Comparison of ENCODE assay signal across 26 cellular contexts in genomic region chr14:93462479-93462878, GRCh38.
"Had no signal": no experiment of that assay in that cellular context is flagged by ENCODE, and none has a peak within 500 bp of the region (broad histone marks: within the 10 kb centered on the region; RNA-seq: fewer than 3 reads in every experiment).

No MANE protein-coding gene starts in this region.

- H3K36me3 ChIP-seq: ascending aorta had no signal

- H3K4me3 Mint-ChIP-seq: activated CD4-positive, alpha-beta T cell treated with anti-CD3 and anti-CD28 coated beads for 36 hours; activated CD8-positive, alpha-beta T cell treated with anti-CD3 and anti-CD28 coated beads, Interleukin-2, amount 10 ng/mL, durations not matched to agents 7 days and 5 days; activated naive CD4-positive, alpha-beta T cell treated with anti-CD3 and anti-CD28 coated beads, Interleukin-2, amount 50 U/mL, for 24 hours; central memory CD8-positive, alpha-beta T cell; T-cell had no signal

- H3K27ac Mint-ChIP-seq: activated CD4-positive, alpha-beta T cell treated with anti-CD3 and anti-CD28 coated beads for 36 hours; activated CD8-positive, alpha-beta T cell treated with anti-CD3 and anti-CD28 coated beads, Interleukin-2, amount 10 ng/mL, durations not matched to agents 7 days and 5 days; activated naive CD4-positive, alpha-beta T cell treated with anti-CD3 and anti-CD28 coated beads, Interleukin-2, amount 50 U/mL, for 24 hours; T-cell had no signal

- H3K36me3 Mint-ChIP-seq: activated naive CD4-positive, alpha-beta T cell treated with anti-CD3 and anti-CD28 coated beads, Interleukin-2, amount 50 U/mL, for 24 hours; T-cell had no signal

- H3K9me3 ChIP-seq: ascending aorta, body of pancreas had no signal

- H3K4me1 Mint-ChIP-seq: activated CD4-positive, alpha-beta T cell treated with anti-CD3 and anti-CD28 coated beads for 36 hours; activated naive CD4-positive, alpha-beta T cell treated with anti-CD3 and anti-CD28 coated beads, Interleukin-2, amount 50 U/mL, for 24 hours; central memory CD8-positive, alpha-beta T cell; T-cell had no signal

- H3K27me3 ChIP-seq: ascending aorta, body of pancreas had no signal

- FAIRE-seq: bronchial epithelial cell, TTC549 had no signal

- H3K9me3 Mint-ChIP-seq: central memory CD8-positive, alpha-beta T cell; T-cell had no signal

- DNase-seq: activated CD4-positive, alpha-beta T cell treated with anti-CD3 and anti-CD28 coated beads for 36 hours; activated CD4-positive, alpha-beta T cell treated with anti-CD3 and anti-CD28 coated beads, Interleukin-2, amount 50 U/mL, for 4 hours; activated CD4-positive, CD25-positive, alpha-beta regulatory T cell; activated CD8-positive, alpha-beta memory T cell treated with anti-CD3 and anti-CD28 coated beads, Interleukin-2, amount 50 U/mL, for 48 hours; activated CD8-positive, alpha-beta T cell treated with anti-CD3 and anti-CD28 coated beads, Interleukin-2, amount 10 ng/mL, durations not matched to agents 7 days and 5 days; activated naive CD4-positive, alpha-beta T cell; activated T-cell treated with anti-CD3 and anti-CD28 coated beads, Interleukin-2, amount 50 U/mL, for 1 hour; body of pancreas; cortex of kidney; MM.1S; NCI-H1105; NCI-H1436; NCI-H187; NCI-H2081; NCI-H510A treated with DMSO at 0.1 percent for 48 hours; NCI-H748 treated with DMSO at 0.1 percent for 48 hours; OCI-M1; RPMI8226; T-cell; T-helper 2 cell; T1000 had no signal

- H3K4me1 ChIP-seq: ascending aorta, body of pancreas had no signal

- H3K4me3 ChIP-seq: ascending aorta, body of pancreas had no signal
